12 cellular contexts compared by ENCODE assay signal in the genomic region with DNA sequence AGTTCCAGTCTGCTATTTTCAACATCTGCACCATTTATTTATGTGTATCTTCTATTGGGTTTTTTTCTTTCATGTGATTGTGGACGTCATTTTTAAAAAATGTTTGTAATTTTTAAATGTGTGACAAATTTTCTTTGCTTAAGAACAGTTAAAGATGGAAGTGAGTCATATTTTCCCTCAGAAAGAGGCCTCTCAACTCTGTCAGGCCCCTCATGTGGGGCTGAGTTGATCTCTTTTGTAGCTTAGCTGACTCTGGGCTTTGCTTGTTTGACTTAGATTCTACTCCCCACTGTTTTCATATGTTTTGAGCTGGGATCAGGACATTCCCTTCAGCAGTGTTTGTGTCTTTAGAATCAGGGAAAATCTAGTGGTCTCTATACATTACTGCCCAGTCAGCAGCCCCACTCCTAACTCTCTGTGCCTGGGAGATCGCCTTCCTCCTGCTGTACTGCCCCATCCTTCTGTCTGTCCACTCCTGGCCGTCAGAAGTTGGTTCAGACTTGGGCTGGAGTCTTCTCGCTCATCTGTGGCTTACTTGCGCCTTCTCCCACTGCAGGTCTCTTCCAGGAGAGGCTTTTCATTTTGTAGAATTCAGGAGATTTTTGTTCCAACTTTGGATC.
DNase-seq lines count a peak whose midpoint lies in the region; ATAC-seq, FAIRE-seq and TF ChIP-seq lines count a peak whose summit lies in the region.
"Had no signal": no experiment of that assay in that cellular context is flagged by ENCODE, and none has a peak within 500 bp of the region (broad histone marks: within the 10 kb centered on the region; RNA-seq: fewer than 3 reads in every experiment).

No MANE protein-coding gene starts in this region.

- no peak for TF ChIP-seq POLR2A in endothelial cell of umbilical vein (IDR thresholded peaks at IDR 0.05; ENCODE audit: low read depth, low read length)

- H3K4me3 Mint-ChIP-seq in activated CD4-positive, alpha-beta T cell treated with anti-CD3 and anti-CD28 coated beads, Interleukin-2, amount 10 ng/mL, durations not matched to agents 24 days and 14 days, result peak overlapping the region; percentile 11
- no peak overlapping the region for H3K4me3 Mint-ChIP-seq in T-helper 1 cell treated with Interleukin-12 subunit alpha and Interleukin-12 subunit beta and Interleukin-4 antibody, amounts not matched to agents 30 μg/mL and 1 μg/mL, for 36 hours
- H3K4me3 Mint-ChIP-seq: nephron had no signal

- H3K9me3 ChIP-seq in endothelial cell of umbilical vein (replicated peaks; ENCODE audit: control insufficient read depth, insufficient read depth, low read length) (no peaks in the 10 kb centered on the region), skeletal muscle satellite cell (replicated peaks; ENCODE audit: low read length) (no peaks in the 10 kb centered on the region)
- H3K9me3 ChIP-seq: BE2C had no signal

- no peaks in the 10 kb centered on the region for H4K20me1 ChIP-seq in endothelial cell of umbilical vein (replicated peaks; ENCODE audit: control insufficient read depth, extremely low read depth, insufficient read depth, low read length)

- no peaks in the 10 kb centered on the region for H3K27me3 Mint-ChIP-seq in activated CD4-positive, alpha-beta T cell treated with anti-CD3 and anti-CD28 coated beads, Interleukin-2, amount 10 ng/mL, durations not matched to agents 24 days and 14 days
- no peaks in the 10 kb centered on the region for H3K27me3 Mint-ChIP-seq in T-helper 1 cell treated with Interleukin-12 subunit alpha and Interleukin-12 subunit beta and Interleukin-4 antibody, amounts not matched to agents 30 μg/mL and 1 μg/mL, for 36 hours (ENCODE audit: low read depth)

- H3K27me3 ChIP-seq in endothelial cell of umbilical vein (ENCODE audit: control insufficient read depth in 2 of 2, insufficient read depth in 2 of 2, low read length in 2 of 2) (no peaks in the 10 kb centered on the region), skeletal muscle satellite cell (ENCODE audit: control insufficient read depth, insufficient read depth, low read length) (no peaks in the 10 kb centered on the region)
- H3K27me3 ChIP-seq: BE2C had no signal

- H3K4me3 ChIP-seq in endothelial cell of umbilical vein (replicated peaks in 1 of 3; ENCODE audit: insufficient read depth in 1 of 3, low read depth in 1 of 3, low read length in 3 of 3), result no peak overlapping the region
- no peak overlapping the region for H3K4me3 ChIP-seq in skeletal muscle satellite cell (ENCODE audit: low read length)

- peak overlapping the region; percentile 81 for H3K27ac Mint-ChIP-seq in activated CD4-positive, alpha-beta T cell treated with anti-CD3 and anti-CD28 coated beads, Interleukin-2, amount 10 ng/mL, durations not matched to agents 24 days and 14 days
- H3K27ac Mint-ChIP-seq in T-helper 1 cell treated with Interleukin-12 subunit alpha and Interleukin-12 subunit beta and Interleukin-4 antibody, amounts not matched to agents 30 μg/mL and 1 μg/mL, for 36 hours, result peak overlapping the region; percentile 56
- H3K27ac Mint-ChIP-seq: nephron had no signal

- ATAC-seq in HG03442 (IDR thresholded peaks at IDR 0.05; ENCODE audit: unreplicated experiment), result no peak
- ATAC-seq: Right ventricle myocardium inferior had no signal

- peaks cover 23% of the 10 kb centered on the region for H3K4me1 Mint-ChIP-seq in activated CD4-positive, alpha-beta T cell treated with anti-CD3 and anti-CD28 coated beads, Interleukin-2, amount 10 ng/mL, durations not matched to agents 24 days and 14 days
- peaks cover 9% of the 10 kb centered on the region for H3K4me1 Mint-ChIP-seq in T-helper 1 cell treated with Interleukin-12 subunit alpha and Interleukin-12 subunit beta and Interleukin-4 antibody, amounts not matched to agents 30 μg/mL and 1 μg/mL, for 36 hours (ENCODE audit: low read depth)

- no peak overlapping the region for H2AFZ ChIP-seq in endothelial cell of umbilical vein (ENCODE audit: low read depth, low read length)

- H3K4me1 ChIP-seq in endothelial cell of umbilical vein (ENCODE audit: control insufficient read depth, extremely low read depth, insufficient read depth, low read length), result peaks cover 15% of the 10 kb centered on the region
- peaks cover 13% of the 10 kb centered on the region for H3K4me1 ChIP-seq in skeletal muscle satellite cell (ENCODE audit: control insufficient read depth, insufficient read depth, low read length)
- H3K4me1 ChIP-seq: BE2C had no signal

- no peaks in the 10 kb centered on the region for H3K9me1 ChIP-seq in endothelial cell of umbilical vein (replicated peaks; ENCODE audit: control insufficient read depth, extremely low read depth, insufficient read depth, low read length)

- no peak for TF ChIP-seq CTCF in endothelial cell of umbilical vein (IDR thresholded peaks at IDR 0.05; ENCODE audit: extremely low read depth in 1 of 2, insufficient read depth in 1 of 2, low read depth in 1 of 2, low read length in 2 of 2)

- H3K27ac ChIP-seq in endothelial cell of umbilical vein (ENCODE audit: insufficient read depth, low read depth, low read length), result peak overlapping the region; percentile 59

- H3K79me2 ChIP-seq in endothelial cell of umbilical vein (ENCODE audit: control insufficient read depth, insufficient read depth, low read length), result peaks cover 25% of the 10 kb centered on the region

- DNase-seq in activated CD4-positive, alpha-beta T cell treated with anti-CD3 and anti-CD28 coated beads, Interleukin-2, amount 10 ng/mL, durations not matched to agents 24 days and 14 days, result no peak
- DNase-seq in activated CD4-positive, alpha-beta T cell treated with anti-CD3 and anti-CD28 coated beads, Interleukin-2, amount 50 U/mL, for 4 hours, result no peak
- DNase-seq in endothelial cell of umbilical vein (ENCODE audit: low read depth, low spot score), result peak; percentile 72
- DNase-seq in stimulated activated naive CD4-positive, alpha-beta T cell treated with Interleukin-2 at 50 U/mL for 16 hours (lab: John Stamatoyannopoulos, UW), result no peak
- no peak for DNase-seq in DMS79 (lab: John Stamatoyannopoulos, UW)
- DNase-seq: BE2C, NCI-H1930 had no signal

- POLR2A ChIA-PET in endothelial cell of umbilical vein (lab: Charles Lee), result no interaction called here

- dilution Hi-C loops in endothelial cell of umbilical vein (cut with MboI; ENCODE audit: extremely low pct_ligation_motif_present, low sequenced_read_pairs), result no loop called here

- intact Hi-C loops in activated CD4-positive, alpha-beta T cell treated with anti-CD3 and anti-CD28 coated beads, Interleukin-2, amount 10 ng/mL, durations not matched to agents 24 days and 14 days (cut with micrococcal nuclease), result loop anchor here (5.0 kb wide), 1 partner anchor 58 kb away; no protein-coding TSS in a partner anchor
- intact Hi-C loops in endothelial cell of umbilical vein (cut with micrococcal nuclease), result no loop called here

- peak; percentile 57 for FAIRE-seq in endothelial cell of umbilical vein (lab: Jason Lieb, UNC)

- H3K9ac ChIP-seq in endothelial cell of umbilical vein (replicated peaks; ENCODE audit: extremely low read depth, insufficient read depth, low read length), result peak overlapping the region; percentile 10
- peak overlapping the region; percentile 12 for H3K9ac ChIP-seq in skeletal muscle satellite cell (ENCODE audit: low read depth, low read length)

- H3K4me2 ChIP-seq in endothelial cell of umbilical vein (ENCODE audit: insufficient read depth, low read length), result peak overlapping the region; percentile 22
- H3K4me2 ChIP-seq in skeletal muscle satellite cell (ENCODE audit: low read length), result peak overlapping the region; percentile 38

- peaks cover 8% of the 10 kb centered on the region for H3K9me3 Mint-ChIP-seq in activated CD4-positive, alpha-beta T cell treated with anti-CD3 and anti-CD28 coated beads, Interleukin-2, amount 10 ng/mL, durations not matched to agents 24 days and 14 days
- H3K9me3 Mint-ChIP-seq in T-helper 1 cell treated with Interleukin-12 subunit alpha and Interleukin-12 subunit beta and Interleukin-4 antibody, amounts not matched to agents 30 μg/mL and 1 μg/mL, for 36 hours, result no peaks in the 10 kb centered on the region

- H3K36me3 ChIP-seq in endothelial cell of umbilical vein (ENCODE audit: control insufficient read depth in 2 of 2, extremely low read depth in 1 of 2, insufficient read depth in 2 of 2, low read length in 2 of 2) (peaks cover 16 to 23% of the 10 kb centered on the region in 2 experiments), skeletal muscle satellite cell (ENCODE audit: insufficient read depth, low read length) (peaks cover 61% of the 10 kb centered on the region)

- H3K36me3 Mint-ChIP-seq in activated CD4-positive, alpha-beta T cell treated with anti-CD3 and anti-CD28 coated beads, Interleukin-2, amount 10 ng/mL, durations not matched to agents 24 days and 14 days (ENCODE audit: low read depth), result peaks cover 48% of the 10 kb centered on the region
- peaks cover 27% of the 10 kb centered on the region for H3K36me3 Mint-ChIP-seq in T-helper 1 cell treated with Interleukin-12 subunit alpha and Interleukin-12 subunit beta and Interleukin-4 antibody, amounts not matched to agents 30 μg/mL and 1 μg/mL, for 36 hours (ENCODE audit: low read depth)

- CTCF ChIA-PET in endothelial cell of umbilical vein (lab: Charles Lee), result interaction anchor here (1.3 kb wide), 1 partner anchor 60 kb away, joined by 3 read pairs; no protein-coding TSS in a partner anchor

- BruUV-seq in endothelial cell of umbilical vein (replicated peaks; lab: Mats Ljungman, UMichigan), result no TSS peak

TF ChIP-seq in endothelial cell of umbilical vein, 7 proteins besides CTCF, POLR2A, EP300 and RAD21:
- TF ChIP-seq MYC (IDR thresholded peaks at IDR 0.05; ENCODE audit: low read depth, low read length), result no peak
- TF ChIP-seq JUN (IDR thresholded peaks at IDR 0.05; ENCODE audit: borderline replicate concordance, insufficient read depth, insufficient read length, low read depth), result peak; percentile 75
- peak; percentile 59 for TF ChIP-seq FOS (IDR thresholded peaks at IDR 0.05; ENCODE audit: borderline replicate concordance, insufficient read depth, low read length)
- TF ChIP-seq EZH2 (IDR thresholded peaks at IDR 0.05; ENCODE audit: borderline replicate concordance, low read depth, low read length, severe bottlenecking), result no peak
- TF ChIP-seq MAX (IDR thresholded peaks at IDR 0.05; ENCODE audit: insufficient read depth, insufficient read length), result no peak
